ENCODE assay signal across 8 cellular contexts in the genomic region with DNA sequence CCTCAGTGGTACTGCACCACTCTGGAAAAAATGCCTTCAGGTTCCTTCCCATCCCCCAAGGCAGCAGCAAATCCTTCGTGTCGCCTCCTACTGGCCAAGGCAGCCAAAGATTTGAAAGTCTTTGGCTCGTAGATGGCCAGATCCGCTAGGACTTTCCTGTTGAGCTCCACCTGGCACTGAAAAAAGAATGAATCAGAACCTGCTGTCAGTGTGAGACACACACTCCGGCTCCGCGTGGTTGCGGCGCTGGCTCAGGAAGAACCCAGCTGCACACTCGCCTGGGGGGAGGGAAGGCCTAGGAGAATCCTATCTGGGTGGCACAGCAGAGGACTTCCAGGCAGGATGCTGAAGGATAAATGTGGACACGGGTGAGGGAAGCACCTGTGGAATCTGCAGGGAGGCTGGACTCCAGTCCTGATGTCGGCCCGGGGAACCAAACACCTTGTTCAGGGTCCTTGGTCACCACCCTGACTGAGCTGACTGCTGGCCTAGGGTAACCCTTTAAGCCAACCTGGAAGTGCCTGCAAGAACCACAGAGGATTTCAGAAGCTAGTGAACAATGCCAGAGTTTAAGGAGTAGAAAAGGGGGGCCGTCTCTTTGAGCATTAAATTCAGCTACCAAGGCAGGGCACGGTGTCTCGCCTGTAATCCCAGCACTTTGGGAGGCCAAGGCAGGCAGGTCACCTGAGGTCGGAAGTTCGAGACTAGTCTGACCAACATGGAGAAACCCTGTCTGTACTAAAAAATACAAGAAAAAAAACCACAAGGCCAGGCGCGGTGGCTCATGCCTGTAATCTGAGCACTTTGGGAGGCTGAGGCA. TPM values are rescaled to one million over a fixed set of nuclear protein-coding genes. Genes with fewer than 3 reads are reported as not detected.
DNase-seq lines count a peak whose midpoint lies in the region; ATAC-seq, FAIRE-seq and TF ChIP-seq lines count a peak whose summit lies in the region.

No MANE protein-coding gene starts in this region.

- peak overlapping the region; percentile 99; the same call in 1 of the 2 replicates for H3K4me2 ChIP-seq in BLaER1
- H3K4me2 ChIP-seq in OCI-LY1 (ENCODE audit: low read length), result no peak overlapping the region

- TF ChIP-seq CTCF in OCI-LY1 (IDR thresholded peaks at IDR 0.05; ENCODE audit: low read length), result peak; percentile 76

- H3K9me2 ChIP-seq in OCI-LY1 (ENCODE audit: low read depth, low read length), result no peaks in the 10 kb centered on the region

- no peak for TF ChIP-seq POLR2A in GM12891 (IDR thresholded peaks at IDR 0.05; ENCODE audit: low read depth, low read length)

- no peaks in the 10 kb centered on the region for H3K9me3 ChIP-seq in BLaER1
- no peaks in the 10 kb centered on the region for H3K9me3 ChIP-seq in OCI-LY1 (ENCODE audit: low read length)

- FAIRE-seq in GM12891 (lab: Jason Lieb, UNC), result no peak

- H3K79me2 ChIP-seq in OCI-LY1 (ENCODE audit: insufficient read depth, low read length), result peaks cover 37% of the 10 kb centered on the region

- H3K9ac ChIP-seq in BLaER1 (no peak overlapping the region), OCI-LY1 (ENCODE audit: low read length) (no peak overlapping the region)

- H4K20me1 ChIP-seq in BLaER1 (peaks cover 73% of the 10 kb centered on the region), OCI-LY1 (ENCODE audit: insufficient read depth, low read length) (no peaks in the 10 kb centered on the region)

- H2AFZ ChIP-seq in OCI-LY1 (ENCODE audit: low read length), result no peak overlapping the region

- H3K27ac ChIP-seq in BLaER1 (no peak overlapping the region), OCI-LY1 (ENCODE audit: low read depth, low read length, poor library complexity, severe bottlenecking) (no peak overlapping the region)

- no peak for DNase-seq in GM12891 (ENCODE audit: insufficient read length, low spot score)
- peak; percentile 26 for DNase-seq in amniotic stem cell (lab: John Stamatoyannopoulos, UW)
- DNase-seq in left kidney (ENCODE audit: low read depth, low spot score), result peak; percentile 68
- no peak for DNase-seq in medulla oblongata (ENCODE audit: extremely low spot score)

- H3K36me3 ChIP-seq in BLaER1 (peaks cover 73% of the 10 kb centered on the region), OCI-LY1 (ENCODE audit: insufficient read depth, low read length) (peaks cover 78% of the 10 kb centered on the region)

- ATAC-seq in GM19395 (IDR thresholded peaks at IDR 0.05; ENCODE audit: unreplicated experiment) (no peak), GM21367 (IDR thresholded peaks at IDR 0.05; ENCODE audit: unreplicated experiment) (no peak)

- no peaks in the 10 kb centered on the region for H3F3A ChIP-seq in OCI-LY1 (ENCODE audit: insufficient read depth, low read length)

- H3K4me3 ChIP-seq in BLaER1 (no peak overlapping the region), OCI-LY1 (ENCODE audit: low read depth, low read length, poor library complexity, severe bottlenecking) (no peak overlapping the region)

- H3K27me3 ChIP-seq in BLaER1, result no peaks in the 10 kb centered on the region
- no peaks in the 10 kb centered on the region for H3K27me3 ChIP-seq in OCI-LY1 (ENCODE audit: insufficient read depth, low read length)

- H3K4me1 ChIP-seq in BLaER1 (peaks cover 49% of the 10 kb centered on the region), OCI-LY1 (ENCODE audit: insufficient read depth, low read length, severe bottlenecking) (peaks cover 42% of the 10 kb centered on the region)

TF ChIP-seq in GM12891, 5 proteins besides CTCF, POLR2A, EP300 and RAD21:
- peak; percentile 63 for TF ChIP-seq POLR2AphosphoS5 (IDR thresholded peaks at IDR 0.05; ENCODE audit: low read depth, low read length)
- no peak for TF ChIP-seq POU2F2 (IDR thresholded peaks at IDR 0.05; ENCODE audit: low read depth, low read length)

RNA-seq across cellular contexts. Expression of a gene that starts 3.2 kb away (rescaled TPM):
- polyA plus RNA-seq in GM12891 (2012; ENCODE audit: low read depth, missing spikeins), result 47.3 TPM

RNA-seq across cellular contexts. Expression of a gene that starts 4.8 kb away (rescaled TPM):
- polyA plus RNA-seq in GM12891 (2012; ENCODE audit: low read depth, missing spikeins), result 199 TPM

RNA-seq across cellular contexts. Expression of a gene that starts 18.8 kb away (rescaled TPM):
- polyA plus RNA-seq in GM12891 (2012; ENCODE audit: low read depth, missing spikeins), result 0.87 TPM

RNA-seq across cellular contexts. Expression of a gene that starts 27.3 kb away (rescaled TPM):
- polyA plus RNA-seq in GM12891 (2012; ENCODE audit: low read depth, missing spikeins), result 101 TPM

RNA-seq across cellular contexts. Expression of a gene that starts 33.2 kb away (rescaled TPM):
- 0.33 TPM for polyA plus RNA-seq in GM12891 (2012; ENCODE audit: low read depth, missing spikeins)

Comparison
In these comparisons a context has a peak if more than half of its experiments do, and no peak if none do; other contexts are left out.
1. DNase-seq: peak in amniotic stem cell (single experiment) and left kidney (single experiment); none in GM12891 (single experiment) and medulla oblongata (single experiment).